Comparison of ENCODE assay signal across 1 cellular context in genomic region chr7:122140918-122141317, GRCh38.
TF ChIP-seq lines count a peak whose summit lies in the region.

No MANE protein-coding gene starts in this region.

TF ChIP-seq in WTC11, 78 proteins besides CTCF, POLR2A, EP300 and RAD21:
- TF ChIP-seq PRDM15 (CRISPR knock-in tag; IDR thresholded peaks at IDR 0.05) (no peak), GABPB1 (CRISPR knock-in tag; IDR thresholded peaks at IDR 0.05) (no peak), AFF4 (CRISPR knock-in tag; IDR thresholded peaks at IDR 0.05; ENCODE audit: borderline replicate concordance) (no peak), NFATC4 (CRISPR knock-in tag; IDR thresholded peaks at IDR 0.05) (no peak), FOXJ3 (CRISPR knock-in tag; IDR thresholded peaks at IDR 0.05; ENCODE audit: borderline replicate concordance) (no peak)
